ENCODE assay signal across 1 cellular context in the genomic region with DNA sequence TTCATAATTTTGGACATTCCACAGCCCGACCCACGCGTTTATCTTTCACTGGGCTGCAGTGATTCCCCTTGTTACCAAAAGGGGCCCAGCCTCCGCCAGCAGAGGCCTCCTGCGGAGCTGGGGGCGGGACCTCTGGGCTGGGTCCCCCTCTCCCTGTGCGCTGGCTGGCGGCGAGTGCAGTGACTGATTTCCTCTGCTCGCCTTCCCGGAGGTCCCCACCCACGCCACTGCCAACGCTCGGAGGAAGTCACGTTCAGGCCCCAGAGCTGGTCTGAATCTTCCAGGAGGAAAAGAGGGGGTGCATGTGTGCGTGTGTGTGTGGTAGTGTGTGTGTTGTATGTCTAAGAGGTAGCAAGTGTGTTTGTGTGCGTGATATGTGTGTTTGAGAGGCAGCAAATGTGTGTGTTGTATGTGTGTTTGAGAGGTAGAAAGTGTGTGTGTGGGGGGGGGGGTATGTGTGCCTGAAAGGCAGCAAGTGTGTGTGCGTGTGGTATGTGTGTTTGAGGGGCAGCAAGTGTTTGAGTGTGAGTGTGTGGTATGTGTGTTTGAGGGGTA.
TF ChIP-seq lines count a peak whose summit lies in the region.

No MANE protein-coding gene starts in this region.

TF ChIP-seq in H1, 55 proteins besides CTCF, POLR2A, EP300 and RAD21:
- TF ChIP-seq CHD2 (IDR thresholded peaks at IDR 0.05; ENCODE audit: low read length) (no peak), EGR1 (IDR thresholded peaks at IDR 0.05; ENCODE audit: borderline replicate concordance, low read depth, low read length) (peak; percentile 52; the same call in 1 of the 2 replicates), KDM4A (IDR thresholded peaks at IDR 0.05; ENCODE audit: low read depth, low read length, severe bottlenecking) (peak; percentile 38), SUZ12 (IDR thresholded peaks at IDR 0.05; ENCODE audit: low read length) (0 out of 2 replicates have a peak, but pooled peaks have one; percentile 6)
TF ChIP-seq in H1: peak in this region for 3.
